In the genomic region with DNA sequence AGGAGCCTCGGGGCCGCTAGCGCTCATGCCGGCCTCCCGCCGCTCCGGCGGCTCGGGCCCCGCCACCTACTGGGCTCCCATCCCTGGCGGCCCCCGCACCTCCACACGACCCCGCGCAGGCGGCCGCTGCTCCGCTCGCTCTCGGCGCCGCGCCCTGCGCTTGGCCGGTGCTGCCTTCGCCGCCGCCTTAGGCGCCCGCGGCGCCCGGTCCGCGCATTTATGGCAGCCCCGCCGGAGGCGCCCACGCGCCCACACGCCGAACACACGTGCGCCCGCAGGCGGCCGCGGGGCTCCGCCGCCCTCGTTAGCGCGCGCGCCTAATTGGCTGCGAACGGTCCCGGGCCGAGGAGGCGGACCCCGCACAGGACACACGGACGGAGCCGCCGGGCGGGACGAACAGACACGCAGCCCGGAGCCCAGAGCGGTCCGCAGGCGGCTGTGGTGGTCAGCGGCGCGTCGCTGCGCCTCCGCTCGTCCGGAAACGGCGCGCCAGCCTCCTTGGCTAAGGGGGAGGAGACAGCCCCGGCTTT, we compare ENCODE assay signal across 18 cellular contexts. TPM values are rescaled to one million over a fixed set of nuclear protein-coding genes. Genes with fewer than 3 reads are reported as not detected.
DNase-seq lines count a peak whose midpoint lies in the region; ATAC-seq, FAIRE-seq and TF ChIP-seq lines count a peak whose summit lies in the region.
"Had no signal": no experiment of that assay in that cellular context is flagged by ENCODE, and none has a peak within 500 bp of the region (broad histone marks: within the 10 kb centered on the region; RNA-seq: fewer than 3 reads in every experiment).

A gene (minus strand): TSS at position 27 of the 530 bp plus-strand sequence. CDS start 0 bp downstream, at position 27.

- intact Hi-C loops in activated CD8-positive, alpha-beta T cell treated with anti-CD3 and anti-CD28 coated beads for 36 hours (cut with micrococcal nuclease), result no loop called here
- intact Hi-C loops in prostate gland (cut with DNase I), result no loop called here

- no peak for FAIRE-seq in HTR-8/SVneo (lab: Jason Lieb, UNC)

- TF ChIP-seq POLR2A in prostate gland (IDR thresholded peaks at IDR 0.05) (no peak), erythroblast (IDR thresholded peaks at IDR 0.05; ENCODE audit: low read length) (no peak)

- no peak within 1 kb of the TSS for H3K23ac ChIP-seq in H9 (ENCODE audit: insufficient read length, low read depth, low read length)

- H2BK5ac ChIP-seq in H9 (ENCODE audit: insufficient read length, low read length), result no peak within 1 kb of the TSS

- no peak within 1 kb of the TSS for H3K9ac ChIP-seq in H9 (ENCODE audit: extremely low read depth, insufficient read length, low read length)
- H3K9ac ChIP-seq: SK-N-SH had no signal

- no peak within 1 kb of the TSS for H3T11ph ChIP-seq in H9 (ENCODE audit: low read length)

- no peak within 1 kb of the TSS for H3K14ac ChIP-seq in H9 (ENCODE audit: insufficient read depth, low read length)

- no peak within 1 kb of the TSS for H3K27ac ChIP-seq in H9 (ENCODE audit: insufficient read length, low read depth, low read length)
- no peak within 1 kb of the TSS for H3K27ac ChIP-seq in prostate gland
- H3K27ac ChIP-seq: neutrophil, uterus had no signal

- H3K79me2 ChIP-seq in H9 (ENCODE audit: insufficient read depth, low read length), result no peaks in the 10 kb centered on the region

- no peaks in the 10 kb centered on the region for H3K9me3 Mint-ChIP-seq in activated CD8-positive, alpha-beta T cell treated with anti-CD3 and anti-CD28 coated beads, Interleukin-2, amount 10 ng/mL, durations not matched to agents 7 days and 5 days (ENCODE audit: insufficient read depth)
- H3K9me3 Mint-ChIP-seq in activated CD8-positive, alpha-beta T cell treated with anti-CD3 and anti-CD28 coated beads for 36 hours, result no peaks in the 10 kb centered on the region
- H3K9me3 Mint-ChIP-seq in H9, result peaks cover 0 to 2% of the 10 kb centered on the region in 2 experiments; a peak in 2 of 5 replicates
- H3K9me3 Mint-ChIP-seq in chondrocyte (ENCODE audit: low read depth), result no peaks in the 10 kb centered on the region
- H3K9me3 Mint-ChIP-seq: stimulated activated effector memory CD8-positive, alpha-beta T cell treated with anti-CD3 and anti-CD28 coated beads, Interleukin-12 subunit alpha, Interleukin-12 subunit beta, amount 100 ng/mL, for 72 hours had no signal

- no peak within 1 kb of the TSS for H4K5ac ChIP-seq in H9 (ENCODE audit: insufficient read length, low read depth, low read length)

- H3K4me1 Mint-ChIP-seq in activated CD8-positive, alpha-beta T cell treated with anti-CD3 and anti-CD28 coated beads, Interleukin-2, amount 10 ng/mL, durations not matched to agents 7 days and 5 days (ENCODE audit: low read depth), result peaks cover 3% of the 10 kb centered on the region
- peaks cover 7% of the 10 kb centered on the region for H3K4me1 Mint-ChIP-seq in activated CD8-positive, alpha-beta T cell treated with anti-CD3 and anti-CD28 coated beads for 36 hours (ENCODE audit: low read depth)
- peaks cover 4 to 17% of the 10 kb centered on the region in 2 experiments; a peak in 3 of 4 replicates for H3K4me1 Mint-ChIP-seq in H9
- no peaks in the 10 kb centered on the region for H3K4me1 Mint-ChIP-seq in chondrocyte (ENCODE audit: low read depth)

- H2BK12ac ChIP-seq in H9 (ENCODE audit: insufficient read length, low read depth, low read length), result no peak within 1 kb of the TSS

- H2BK20ac ChIP-seq in H9 (ENCODE audit: low read depth, low read length, poor library complexity, severe bottlenecking), result no peak within 1 kb of the TSS

- no peak within 1 kb of the TSS for H3K4ac ChIP-seq in H9 (ENCODE audit: low read depth, low read length)

- CTCF ChIA-PET in activated CD8-positive, alpha-beta T cell treated with anti-CD3 and anti-CD28 coated beads, Interleukin-2, amount 10 ng/mL, durations not matched to agents 7 days and 5 days (lab: Charles Lee), result no interaction called here
- CTCF ChIA-PET in activated CD8-positive, alpha-beta T cell treated with anti-CD3 and anti-CD28 coated beads for 36 hours (lab: Charles Lee), result no interaction called here

- no CpG with 5 or more reads among the region's 84 CpGs for WGBS in H9 (ENCODE audit: extremely low coverage, insufficient read length, low lambda C conversion rate)
- 0% methylated on average over 1 of the region's 84 CpGs for WGBS in prostate gland

- no peak for DNase-seq in activated CD8-positive, alpha-beta T cell treated with anti-CD3 and anti-CD28 coated beads, Interleukin-2, amount 10 ng/mL, durations not matched to agents 7 days and 5 days
- DNase-seq in activated CD8-positive, alpha-beta T cell treated with anti-CD3 and anti-CD28 coated beads for 36 hours, result no peak
- peak; percentile 44 for DNase-seq in H9
- DNase-seq in chondrocyte (ENCODE audit: low spot score), result peak; percentile 72
- DNase-seq in prostate gland (ENCODE audit: low spot score), result peak; percentile 3
- DNase-seq in erythroblast (lab: John Stamatoyannopoulos, UW), result no peak
- DNase-seq in HTR-8/SVneo (ENCODE audit: insufficient read length, low spot score), result no peak
- DNase-seq: effector CD4-positive, alpha-beta T cell; NCI-H510A treated with DMSO at 0.1 percent for 48 hours; uterus had no signal

- no peak within 1 kb of the TSS for H2BK120ac ChIP-seq in H9 (ENCODE audit: low read depth, low read length, poor library complexity, severe bottlenecking)

- peaks cover 52% of the 10 kb centered on the region for H3K27me3 Mint-ChIP-seq in activated CD8-positive, alpha-beta T cell treated with anti-CD3 and anti-CD28 coated beads, Interleukin-2, amount 10 ng/mL, durations not matched to agents 7 days and 5 days (ENCODE audit: low read depth)
- peaks cover 58% of the 10 kb centered on the region for H3K27me3 Mint-ChIP-seq in activated CD8-positive, alpha-beta T cell treated with anti-CD3 and anti-CD28 coated beads for 36 hours
- peaks cover 86% of the 10 kb centered on the region for H3K27me3 Mint-ChIP-seq in H9 (ENCODE audit: low read depth)
- peaks cover 12% of the 10 kb centered on the region for H3K27me3 Mint-ChIP-seq in chondrocyte (ENCODE audit: low read depth)

- H3K36me3 ChIP-seq in prostate gland, result no peaks in the 10 kb centered on the region
- H3K36me3 ChIP-seq: neutrophil, uterus had no signal

- peak within 1 kb of the TSS; percentile 58 for H3K4me3 Mint-ChIP-seq in activated CD8-positive, alpha-beta T cell treated with anti-CD3 and anti-CD28 coated beads, Interleukin-2, amount 10 ng/mL, durations not matched to agents 7 days and 5 days
- no peak within 1 kb of the TSS for H3K4me3 Mint-ChIP-seq in activated CD8-positive, alpha-beta T cell treated with anti-CD3 and anti-CD28 coated beads for 36 hours
- H3K4me3 Mint-ChIP-seq in H9 (peak within 1 kb of the TSS in 1 of 2 experiments; percentile 69; a peak in 3 of 5 replicates), chondrocyte (ENCODE audit: unreplicated experiment) (no peak within 1 kb of the TSS)
- H3K4me3 Mint-ChIP-seq: stimulated activated effector memory CD8-positive, alpha-beta T cell treated with anti-CD3 and anti-CD28 coated beads, Interleukin-12 subunit alpha, Interleukin-12 subunit beta, amount 100 ng/mL, for 72 hours had no signal

- H3K18ac ChIP-seq in H9 (ENCODE audit: insufficient read length, low read depth, low read length), result no peak within 1 kb of the TSS

- no peak for ATAC-seq in activated CD8-positive, alpha-beta T cell treated with anti-CD3 and anti-CD28 coated beads, Interleukin-2, amount 10 ng/mL, durations not matched to agents 7 days and 5 days
- ATAC-seq in activated CD8-positive, alpha-beta T cell treated with anti-CD3 and anti-CD28 coated beads for 36 hours, result no peak
- ATAC-seq in HG03378 (IDR thresholded peaks at IDR 0.05; ENCODE audit: unreplicated experiment), result no peak
- ATAC-seq: stimulated activated effector memory CD8-positive, alpha-beta T cell treated with anti-CD3 and anti-CD28 coated beads, Interleukin-12 subunit alpha, Interleukin-12 subunit beta, amount 100 ng/mL, for 72 hours had no signal

- TF ChIP-seq CTCF in activated CD8-positive, alpha-beta T cell treated with anti-CD3 and anti-CD28 coated beads for 36 hours (IDR thresholded peaks at IDR 0.05), result no peak
- TF ChIP-seq CTCF in H9 (conservative IDR thresholded peaks at IDR 0.05), result no peak
- no peak for TF ChIP-seq CTCF in chondrocyte (IDR thresholded peaks at IDR 0.05)
- no peak for TF ChIP-seq CTCF in prostate gland (IDR thresholded peaks at IDR 0.05)

- no peaks in the 10 kb centered on the region for H3K79me1 ChIP-seq in H9 (ENCODE audit: insufficient read depth, low read depth, low read length, poor library complexity, severe bottlenecking)

- H3K4me1 ChIP-seq in H9 (ENCODE audit: insufficient read depth, low read length), result no peaks in the 10 kb centered on the region; the same call in 1 of the 2 replicates
- peaks cover 6% of the 10 kb centered on the region for H3K4me1 ChIP-seq in prostate gland (replicated peaks)

- peaks cover 86% of the 10 kb centered on the region for H3K27me3 ChIP-seq in H9 (ENCODE audit: insufficient read depth, low read length)
- H3K27me3 ChIP-seq in prostate gland (replicated peaks; ENCODE audit: insufficient read depth), result peaks cover 83% of the 10 kb centered on the region

- peak within 1 kb of the TSS; percentile 81 for H3K27ac Mint-ChIP-seq in activated CD8-positive, alpha-beta T cell treated with anti-CD3 and anti-CD28 coated beads, Interleukin-2, amount 10 ng/mL, durations not matched to agents 7 days and 5 days
- H3K27ac Mint-ChIP-seq in activated CD8-positive, alpha-beta T cell treated with anti-CD3 and anti-CD28 coated beads for 36 hours, result no peak within 1 kb of the TSS
- H3K27ac Mint-ChIP-seq in H9 (no peak within 1 kb of the TSS), chondrocyte (ENCODE audit: unreplicated experiment) (no peak within 1 kb of the TSS)
- H3K27ac Mint-ChIP-seq: stimulated activated effector memory CD8-positive, alpha-beta T cell treated with anti-CD3 and anti-CD28 coated beads, Interleukin-12 subunit alpha, Interleukin-12 subunit beta, amount 100 ng/mL, for 72 hours had no signal

- H4K91ac ChIP-seq in H9 (ENCODE audit: insufficient read length, low read depth, low read length), result no peak within 1 kb of the TSS

- H2AFZ ChIP-seq in H9 (ENCODE audit: low read length), result no peak within 1 kb of the TSS

- POLR2A ChIA-PET in activated CD8-positive, alpha-beta T cell treated with anti-CD3 and anti-CD28 coated beads, Interleukin-2, amount 10 ng/mL, durations not matched to agents 7 days and 5 days (lab: Charles Lee), result no interaction called here
- POLR2A ChIA-PET in activated CD8-positive, alpha-beta T cell treated with anti-CD3 and anti-CD28 coated beads for 36 hours (lab: Charles Lee), result no interaction called here

- H2AK5ac ChIP-seq in H9 (ENCODE audit: insufficient read length, low read length), result no peak within 1 kb of the TSS

- H4K20me1 ChIP-seq in H9 (ENCODE audit: control insufficient read depth, insufficient read depth, insufficient read length), result peaks cover under 1% of the 10 kb centered on the region

- no peak within 1 kb of the TSS for H3K4me3 ChIP-seq in prostate gland
- H3K4me3 ChIP-seq: uterus had no signal

- no peak within 1 kb of the TSS for H3K4me2 ChIP-seq in H9 (ENCODE audit: insufficient read depth, insufficient read length, low read length)
- H3K4me2 ChIP-seq: SK-N-SH had no signal

- H3K56ac ChIP-seq in H9 (ENCODE audit: insufficient read length, low read depth, low read length), result no peak within 1 kb of the TSS

- peaks cover 3% of the 10 kb centered on the region for H3K23me2 ChIP-seq in H9 (ENCODE audit: insufficient read length, low read depth, low read length, poor library complexity, severe bottlenecking)

- H4K8ac ChIP-seq in H9 (replicated peaks; ENCODE audit: insufficient read length, low read depth, low read length), result no peak within 1 kb of the TSS

- peaks cover 6% of the 10 kb centered on the region for H3K36me3 Mint-ChIP-seq in activated CD8-positive, alpha-beta T cell treated with anti-CD3 and anti-CD28 coated beads, Interleukin-2, amount 10 ng/mL, durations not matched to agents 7 days and 5 days (ENCODE audit: low read depth)
- H3K36me3 Mint-ChIP-seq in activated CD8-positive, alpha-beta T cell treated with anti-CD3 and anti-CD28 coated beads for 36 hours (ENCODE audit: low read depth), result no peaks in the 10 kb centered on the region
- H3K36me3 Mint-ChIP-seq in H9 (ENCODE audit: insufficient read depth in 1 of 3, low read depth in 3 of 3) (peaks cover 0 to 2% (median 0%) of the 10 kb centered on the region in 3 experiments; a peak in 3 of 7 replicates), chondrocyte (ENCODE audit: low read depth) (no peaks in the 10 kb centered on the region)

- H2BK15ac ChIP-seq in H9 (ENCODE audit: low read depth, low read length), result no peak within 1 kb of the TSS

- no peaks in the 10 kb centered on the region for H3K9me3 ChIP-seq in H9 (ENCODE audit: control insufficient read depth, low read depth, low read length)
- H3K9me3 ChIP-seq in prostate gland, result no peaks in the 10 kb centered on the region
- H3K9me3 ChIP-seq: neutrophil, SK-N-SH, uterus had no signal

RNA-seq across cellular contexts. Expression of the gene that starts here (rescaled TPM):
- total RNA-seq in activated CD8-positive, alpha-beta T cell treated with anti-CD3 and anti-CD28 coated beads, Interleukin-2, amount 10 ng/mL, durations not matched to agents 7 days and 5 days, result not detected
- not detected for total RNA-seq in activated CD8-positive, alpha-beta T cell treated with anti-CD3 and anti-CD28 coated beads for 36 hours
- not detected in 2 replicates for total RNA-seq in H9 (2021)
- total RNA-seq in chondrocyte, result not detected in 3 replicates
- total RNA-seq in prostate gland, result not detected
- total RNA-seq: fibroblast of villous mesenchyme, LHCN-M2, OCI-LY7, skeletal muscle tissue, uterus had no signal

Comparison
In these comparisons a context has a peak if more than half of its experiments do, and no peak if none do; other contexts are left out.
1. Peak in DNase-seq in H9; RNA of the gene not detected or under 1 TPM.
2. Peak in DNase-seq in chondrocyte; RNA of the gene not detected or under 1 TPM.
3. Peak in DNase-seq in prostate gland; RNA of the gene not detected or under 1 TPM.